8 cellular contexts compared by ENCODE assay signal in genomic region chr21:33894736-33895288, GRCh38. TPM values are rescaled to one million over a fixed set of nuclear protein-coding genes. Genes with fewer than 3 reads are reported as not detected.
DNase-seq lines count a peak whose midpoint lies in the region; ATAC-seq, FAIRE-seq and TF ChIP-seq lines count a peak whose summit lies in the region.

No MANE protein-coding gene starts in this region.

- TF ChIP-seq CTCF in AG04449 (IDR thresholded peaks at IDR 0.05; ENCODE audit: insufficient read depth, low read length, missing control alignments) (peak; percentile 92), GM23338 (conservative IDR thresholded peaks at IDR 0.05; ENCODE audit: low read depth in 2 of 2) (peak; percentile 45 to 78), colonic mucosa (IDR thresholded peaks at IDR 0.05) (no peak), HepG2 (CRISPR knock-in tag; IDR thresholded peaks at IDR 0.05) (peak; percentile 86)

- peak overlapping the region; percentile 92; the same call in 1 of the 2 replicates for H2AFZ ChIP-seq in GM23338
- H2AFZ ChIP-seq in HepG2 (ENCODE audit: low read length): no peak overlapping the region

- no peaks in the 10 kb centered on the region for H3K79me2 ChIP-seq in GM23338 (replicated peaks; ENCODE audit: insufficient read depth)
- no peaks in the 10 kb centered on the region for H3K79me2 ChIP-seq in HepG2 (ENCODE audit: insufficient read depth, low read length)

- H3K4me1 Mint-ChIP-seq in GM23338: peaks cover 21% of the 10 kb centered on the region

- H3K4me2 ChIP-seq in GM23338 (peak overlapping the region; percentile 76), HepG2 (ENCODE audit: low read depth, low read length) (peak overlapping the region; percentile 92)

- H3K9ac ChIP-seq in colonic mucosa (ENCODE audit: low read depth in 2 of 2, low read length in 2 of 2): no peak overlapping the region
- peak overlapping the region; percentile 32; the same call in 1 of the 2 replicates for H3K9ac ChIP-seq in HepG2 (ENCODE audit: insufficient read depth, low read depth, low read length)

- ATAC-seq in GM23338: peak; percentile 86
- ATAC-seq in HepG2: peak; percentile 93
- no peak for ATAC-seq in GM21367 (IDR thresholded peaks at IDR 0.05; ENCODE audit: unreplicated experiment)

- H3K27me3 Mint-ChIP-seq in GM23338 (ENCODE audit: insufficient read depth, low read depth, poor library complexity): peaks cover 14% of the 10 kb centered on the region

- no peak for TF ChIP-seq POLR2A in HepG2 (IDR thresholded peaks at IDR 0.05; ENCODE audit: insufficient read depth in 1 of 2, low read depth in 2 of 2, low read length in 2 of 2)

- H3K9me2 ChIP-seq in GM23338 (ENCODE audit: insufficient read depth): no peaks in the 10 kb centered on the region

- DNase-seq in AG04449 (ENCODE audit: low read depth, low spot score) (peak; percentile 41), GM23338 (ENCODE audit: low spot score) (peak; percentile 95), NCI-H446 (lab: John Stamatoyannopoulos, UW) (peak; percentile 72 to 90), colonic mucosa (peak; percentile 58), HepG2 (ENCODE audit: low spot score) (peak; percentile 70)
- peak; percentile 59 to 65 for DNase-seq in activated CD4-positive, alpha-beta T cell treated with anti-CD3 and anti-CD28 coated beads for 4 hours
- DNase-seq in stimulated activated CD4-positive, alpha-beta T cell treated with anti-CD3 and anti-CD28 coated beads, Interleukin-2, amount 100 ng/mL, for 24 hours: peak; percentile 72

- H3K36me3 ChIP-seq in GM23338 (ENCODE audit: insufficient read depth): no peaks in the 10 kb centered on the region
- H3K36me3 ChIP-seq in colonic mucosa: no peaks in the 10 kb centered on the region
- no peaks in the 10 kb centered on the region for H3K36me3 ChIP-seq in HepG2 (replicated peaks in 1 of 2; ENCODE audit: control insufficient read depth in 1 of 2, insufficient read depth in 2 of 2, low read length in 2 of 2)

- FAIRE-seq in HepG2 (lab: Jason Lieb, UNC): peak; percentile 74

- intact Hi-C loops in colonic mucosa (cut with DNase I): loop anchor here (10.0 kb wide), 2 partner anchors 60 to 290 kb away; no protein-coding TSS in a partner anchor
- intact Hi-C loops in HepG2 (cut with micrococcal nuclease; ENCODE audit: unreplicated experiment): loop anchor here (2.0 to 5.0 kb wide), 2 partner anchors 43 to 252 kb away; partner anchors contain the start of gene ITSN1

- H3K27ac Mint-ChIP-seq in GM23338: peak overlapping the region; percentile 41; the same call in 1 of the 2 replicates

- TF ChIP-seq EP300 in HepG2 (IDR thresholded peaks at IDR 0.05; ENCODE audit: low read depth in 2 of 2, low read length in 2 of 2) (no peak), HepG2 (CRISPR knock-in tag; IDR thresholded peaks at IDR 0.05; ENCODE audit: borderline replicate concordance) (no peak)

- H3K4me1 ChIP-seq in GM23338 (ENCODE audit: insufficient read depth) (peaks cover 11% of the 10 kb centered on the region), colonic mucosa (no peaks in the 10 kb centered on the region), HepG2 (ENCODE audit: insufficient read depth, low read length) (peaks cover 30% of the 10 kb centered on the region)

- H3K4me3 Mint-ChIP-seq in GM23338: peak overlapping the region; percentile 51

- POLR2A ChIA-PET in AG04449 (lab: Yijun Ruan, JAX): interaction anchor here (1.0 kb wide), 1 partner anchor 306 kb away, joined by 3 read pairs; the partner anchor contains the start of gene DONSON
- POLR2A ChIA-PET in HepG2 (lab: Yijun Ruan, JAX): interaction anchor here (1.0 to 1.7 kb wide), 2 partner anchors 9 to 250 kb away, joined by 3 read pairs; no protein-coding TSS in a partner anchor

- peaks cover 10% of the 10 kb centered on the region for H3F3A ChIP-seq in GM23338 (replicated peaks; ENCODE audit: low read depth)

- no peaks in the 10 kb centered on the region for H3K9me3 Mint-ChIP-seq in GM23338

- TF ChIP-seq RAD21 in HepG2 (CRISPR knock-in tag; IDR thresholded peaks at IDR 0.05): peak; percentile 70

- 1% methylated on average over 18 of the region's 20 CpGs for WGBS in HepG2 (ENCODE audit: low lambda C conversion rate)

- H3K27ac ChIP-seq in GM23338 (ENCODE audit: low read depth) (peak overlapping the region; percentile 76), colonic mucosa (no peak overlapping the region), HepG2 (ENCODE audit: extremely low read length, insufficient read depth, low read length) (no peak overlapping the region)

- H3K4me3 ChIP-seq in AG04449 (ENCODE audit: low read depth, low read length) (peak overlapping the region; percentile 43), GM23338 (peak overlapping the region; percentile 39), colonic mucosa (no peak overlapping the region), HepG2 (replicated peaks in 1 of 3; ENCODE audit: insufficient read depth in 1 of 3, low read depth in 2 of 3, low read length in 3 of 3) (peak overlapping the region; percentile 33 to 73 (median 43))

- H3K27me3 ChIP-seq in GM23338 (ENCODE audit: insufficient read depth) (no peaks in the 10 kb centered on the region), colonic mucosa (no peaks in the 10 kb centered on the region), HepG2 (ENCODE audit: control insufficient read depth in 1 of 2, insufficient read depth in 2 of 2, low read length in 2 of 2) (peaks cover 0 to 24% of the 10 kb centered on the region in 2 experiments; a peak in 1 of 5 replicates)

- no peaks in the 10 kb centered on the region; the same call in 2 of the 3 replicates for H3K36me3 Mint-ChIP-seq in GM23338 (ENCODE audit: low read depth)

- BruUV-seq in HepG2 (replicated peaks; lab: Mats Ljungman, UMichigan): no TSS peak

- H4K20me1 ChIP-seq in GM23338 (replicated peaks; ENCODE audit: insufficient read depth) (no peaks in the 10 kb centered on the region), HepG2 (ENCODE audit: insufficient read depth, low read length) (no peaks in the 10 kb centered on the region)

- in situ Hi-C loops in HepG2 (cut with HindIII; ENCODE audit: extremely low pct_ligation_motif_present, low pct_unique_long_range_greater_than_20kb): no loop called here

- CTCF ChIA-PET in AG04449 (lab: Yijun Ruan, JAX) (interaction anchor here (0.6 to 4.0 kb wide), 20 partner anchors 9 to 343 kb away, joined by 3 to 21 read pairs (median 4); no protein-coding TSS in a partner anchor), HepG2 (lab: Yijun Ruan, JAX; ENCODE audit: low intra/inter-chr PET ratio, low total read pairs) (no interaction called here)

- H3K9me3 ChIP-seq in colonic mucosa (no peaks in the 10 kb centered on the region), HepG2 (ENCODE audit: low read length) (no peaks in the 10 kb centered on the region)

TF ChIP-seq in GM23338, 12 proteins besides CTCF, POLR2A, EP300 and RAD21 (continues in another document):
- TF ChIP-seq JUNB (IDR thresholded peaks at IDR 0.05; ENCODE audit: unreplicated experiment) (no peak), ZNF114 (CRISPR knock-in tag; IDR thresholded peaks at IDR 0.05) (no peak)

TF ChIP-seq in HepG2, 621 proteins besides CTCF, POLR2A, EP300 and RAD21 (continues in another document):
- TF ChIP-seq ZNF7 (CRISPR knock-in tag; IDR thresholded peaks at IDR 0.05) (no peak), MXI1 (IDR thresholded peaks at IDR 0.05; ENCODE audit: borderline replicate concordance, low read depth, low read length) (no peak), EHMT2 (IDR thresholded peaks at IDR 0.05; ENCODE audit: borderline replicate concordance, low read depth, low read length) (no peak), ZNF768 (CRISPR knock-in tag; IDR thresholded peaks at IDR 0.05) (no peak), YY1 (IDR thresholded peaks at IDR 0.05; ENCODE audit: insufficient read depth, insufficient replicate concordance, low read depth, low read length) (peak; percentile 49), PHF8 (CRISPR knock-in tag; IDR thresholded peaks at IDR 0.05) (no peak)

RNA-seq across cellular contexts. Expression of gene ATP5PO, which starts 20.8 kb away (rescaled TPM):
- total RNA-seq in GM23338 (2014; rRNA removed; shearing (Covaris generic)): 236 and 244 TPM in 2 replicates
- polyA plus RNA-seq in GM23338 (2016; fragmentation: Nextera tagmentation; extraction: Ambion mirVana) (437 and 522 TPM in 2 replicates), HepG2 (2011; rRNA removed) (210 and 297 TPM in 2 replicates)
- total RNA-seq in colonic mucosa (100 to 1,000 TPM; 312 to 335 TPM), HepG2 (2016; rRNA removed; fragmentation: Illumina TruSeq; extraction: Trizol) (256 and 343 TPM in 2 replicates)
- 164 and 167 TPM in 2 replicates for total RNA-seq in HepG2 (2016; cell fraction: cytosol; rRNA removed; fragmentation: Illumina TruSeq; extraction: Trizol; ENCODE audit: low read depth)
- 249 and 372 TPM in 2 replicates for total RNA-seq in HepG2 (2016; cell fraction: insoluble cytoplasmic fraction; rRNA removed; fragmentation: Illumina TruSeq; extraction: Trizol)
- total RNA-seq in HepG2 (2016; cell fraction: membrane; rRNA removed; fragmentation: Illumina TruSeq; extraction: Trizol): 151 and 155 TPM in 2 replicates
- 91.7 and 110 TPM in 2 replicates for total RNA-seq in HepG2 (2016; cell fraction: nucleus; rRNA removed; fragmentation: Illumina TruSeq; extraction: Trizol)
- 191 and 238 TPM in 2 replicates for polyA plus RNA-seq in HepG2 (2011; cell fraction: cytosol; rRNA removed)
- polyA plus RNA-seq in HepG2 (2011; cell fraction: nucleus; rRNA removed): 57.6 and 58.8 TPM in 2 replicates
- 189 and 218 TPM in 2 replicates for polyA plus RNA-seq in HepG2 (2012)
- 156 and 166 TPM in 2 replicates for polyA plus RNA-seq in HepG2 (2016; cell fraction: cytosol; fragmentation: Illumina TruSeq; extraction: Trizol; ENCODE audit: low read depth)
- 387 and 430 TPM in 2 replicates for polyA plus RNA-seq in HepG2 (2016; cell fraction: insoluble cytoplasmic fraction; fragmentation: Illumina TruSeq; extraction: Trizol; ENCODE audit: low read depth)
- 145 and 159 TPM in 2 replicates for polyA plus RNA-seq in HepG2 (2016; cell fraction: membrane; fragmentation: Illumina TruSeq; extraction: Trizol; ENCODE audit: low read depth)
- 154 and 160 TPM in 2 replicates for polyA plus RNA-seq in HepG2 (2016; cell fraction: nucleus; fragmentation: Illumina TruSeq; extraction: Trizol; ENCODE audit: insufficient read depth, low read depth)
- polyA minus RNA-seq in HepG2 (2011; rRNA and poly(A)+ RNA removed; ENCODE audit: low replicate concordance): 48.9 and 100 TPM in 2 replicates
- polyA minus RNA-seq in HepG2 (2011; cell fraction: cytosol; rRNA and poly(A)+ RNA removed): 42.2 and 52.1 TPM in 2 replicates
- 34.6 and 39.2 TPM in 2 replicates for polyA minus RNA-seq in HepG2 (2011; cell fraction: nucleus; rRNA and poly(A)+ RNA removed)

Comparison
In these comparisons a context has a peak if more than half of its experiments do, and no peak if none do; other contexts are left out.
1. DNase-seq: peak in every context shown above with its lines; median percentile 95 in GM23338; 81 in NCI-H446; 72 in stimulated activated CD4-positive, alpha-beta T cell treated with anti-CD3 and anti-CD28 coated beads, Interleukin-2, amount 100 ng/mL, for 24 hours; 70 in HepG2; 62 in activated CD4-positive, alpha-beta T cell treated with anti-CD3 and anti-CD28 coated beads for 4 hours; 58 in colonic mucosa; 41 in AG04449.